In genomic region chr17:75778861-75779249, GRCh38 we compare ENCODE assay signal across 8 cellular contexts. TPM values are rescaled to one million over a fixed set of nuclear protein-coding genes. Genes with fewer than 3 reads are reported as not detected.
DNase-seq lines count a peak whose midpoint lies in the region; TF ChIP-seq lines count a peak whose summit lies in the region.

No MANE protein-coding gene starts in this region.

- WGBS in liver: under 1% methylated on average over 38 of the region's 38 CpGs
- 0% methylated on average over 9 of the region's 38 CpGs for WGBS in suprapubic skin

- TF ChIP-seq POLR2A in breast epithelium (IDR thresholded peaks at IDR 0.05): peak; percentile 9
- TF ChIP-seq POLR2A in suprapubic skin (IDR thresholded peaks at IDR 0.05): no peak

- DNase-seq in NCI-H748 (lab: John Stamatoyannopoulos, UW; ENCODE audit: unreplicated experiment): peak; percentile 68
- DNase-seq in NCI-H748 treated with DMSO at 0.1 percent for 48 hours (lab: John Stamatoyannopoulos, UW): no peak
- DNase-seq in HFFc6: no peak
- DNase-seq in NCI-H82 treated with DMSO at 0.1 percent for 48 hours (lab: John Stamatoyannopoulos, UW; ENCODE audit: unreplicated experiment): peak; percentile 56
- DNase-seq in breast epithelium (ENCODE audit: low spot score in 2 of 2): peak in 1 of 2 donors; percentile 42
- peak in 1 of 2 donors; percentile 81 for DNase-seq in suprapubic skin (ENCODE audit: low spot score in 2 of 2)
- no peak for DNase-seq in DMS 273 treated with DMSO at 0.1 percent for 48 hours (lab: John Stamatoyannopoulos, UW)

- peaks cover 32% of the 10 kb centered on the region for H3K36me3 Mint-ChIP-seq in HFFc6 (ENCODE audit: low read depth)

- peak overlapping the region; percentile 94 to 98 for H3K27ac ChIP-seq in breast epithelium
- peak overlapping the region; percentile 92 to 98 for H3K27ac ChIP-seq in liver (ENCODE audit: low read depth in 1 of 2, low read length in 2 of 2)
- peak overlapping the region; percentile 97 for H3K27ac ChIP-seq in suprapubic skin

- H3K36me3 ChIP-seq in breast epithelium (no peaks in the 10 kb centered on the region), liver (ENCODE audit: control insufficient read depth in 4 of 4, insufficient read depth in 3 of 4, low read depth in 1 of 4, low read length in 3 of 4) (peaks cover 0 to 13% (median 8%) of the 10 kb centered on the region in 4 donors), suprapubic skin (peaks cover 35% of the 10 kb centered on the region)

- intact Hi-C loops in breast epithelium (cut with DNase I; ENCODE audit: low total_unique reads): no loop called here

- peaks cover 0 to 27% of the 10 kb centered on the region in 2 donors for H3K4me1 ChIP-seq in breast epithelium
- H3K4me1 ChIP-seq in liver (ENCODE audit: control insufficient read depth in 4 of 4, insufficient read depth in 4 of 4, low read length in 3 of 4): peaks cover 3 to 36% (median 22%) of the 10 kb centered on the region in 4 donors
- peaks cover 55% of the 10 kb centered on the region for H3K4me1 ChIP-seq in suprapubic skin

- H3K4me3 ChIP-seq in breast epithelium (peak overlapping the region; percentile 74 to 96 (median 91)), liver (ENCODE audit: low read depth in 1 of 3, low read length in 3 of 3) (peak overlapping the region; percentile 82 to 98 (median 96)), suprapubic skin (peak overlapping the region; percentile 90)

- H3K9ac ChIP-seq in liver (ENCODE audit: low read depth in 1 of 2, low read length in 2 of 2): peak overlapping the region; percentile 89 to 97

- H3K4me1 Mint-ChIP-seq in HFFc6 (ENCODE audit: low read depth): peaks cover 42% of the 10 kb centered on the region

- peak overlapping the region; percentile 96 for H3K4me3 Mint-ChIP-seq in HFFc6

- H3K9me3 ChIP-seq in breast epithelium: no peaks in the 10 kb centered on the region
- H3K9me3 ChIP-seq in liver (ENCODE audit: control insufficient read depth in 4 of 4, low read length in 3 of 4): no peaks in the 10 kb centered on the region
- H3K9me3 ChIP-seq in suprapubic skin: no peaks in the 10 kb centered on the region

- TF ChIP-seq EP300 in suprapubic skin (IDR thresholded peaks at IDR 0.05): no peak

- H3K27me3 Mint-ChIP-seq in HFFc6 (ENCODE audit: insufficient read depth): peaks cover 45% of the 10 kb centered on the region

- peaks cover 14% of the 10 kb centered on the region for H3K9me3 Mint-ChIP-seq in HFFc6

- H3K27me3 ChIP-seq in breast epithelium (no peaks in the 10 kb centered on the region), liver (ENCODE audit: control insufficient read depth in 4 of 4, insufficient read depth in 4 of 4, low read length in 3 of 4) (no peaks in the 10 kb centered on the region), suprapubic skin (no peaks in the 10 kb centered on the region)

- peak; percentile 84 for TF ChIP-seq CTCF in HFFc6 (IDR thresholded peaks at IDR 0.05)
- peak; percentile 23 to 71 (median 47) for TF ChIP-seq CTCF in breast epithelium (IDR thresholded peaks at IDR 0.05)
- TF ChIP-seq CTCF in liver (IDR thresholded peaks at IDR 0.05; ENCODE audit: low read depth, low read length, missing input control): peak; percentile 59
- TF ChIP-seq CTCF in suprapubic skin (IDR thresholded peaks at IDR 0.05): peak; percentile 39 to 43

- peak in 1 of 2 donors; percentile 24 for TF ChIP-seq RAD21 in liver (IDR thresholded peaks at IDR 0.05)

- H3K27ac Mint-ChIP-seq in HFFc6: peak overlapping the region; percentile 97

TF ChIP-seq in liver, 16 proteins besides CTCF, POLR2A, EP300 and RAD21:
- no peak for TF ChIP-seq HNF4A (conservative IDR thresholded peaks at IDR 0.05)
- peak in 1 of 2 donors; percentile 13 for TF ChIP-seq RXRA (IDR thresholded peaks at IDR 0.05)
- TF ChIP-seq FOXA2 (IDR thresholded peaks at IDR 0.05): no peak
- TF ChIP-seq EGR1 (IDR thresholded peaks at IDR 0.05; ENCODE audit: low read depth in 2 of 2): no peak
- TF ChIP-seq SP1 (IDR thresholded peaks at IDR 0.05): no peak
- no peak for TF ChIP-seq FOXA1 (IDR thresholded peaks at IDR 0.05)
- no peak for TF ChIP-seq NR2F2 (IDR thresholded peaks at IDR 0.05)
- peak; percentile 20 for TF ChIP-seq YY1 (IDR thresholded peaks at IDR 0.05)

RNA-seq across cellular contexts. Expression of gene UNK, which starts 5.8 kb away (rescaled TPM):
- 10 to 100 TPM; 12.7 to 18.6 (median 16.2) TPM for total RNA-seq in HFFc6 (2021; fragmentation: NEBNext Ultra II Directional; extraction: Animal tissue kit (Norgen Biotek cat#: 25700))
- total RNA-seq in breast epithelium: 10 to 100 TPM; 18.7 to 43.3 (median 28.5) TPM
- total RNA-seq in liver: 10 to 100 TPM; 11.5 to 16.4 TPM
- polyA plus RNA-seq in liver: 1 to 10 TPM; 4.0 to 6.4 TPM
- 10 to 100 TPM; 27.8 to 68.2 (median 31.9) TPM for total RNA-seq in suprapubic skin

RNA-seq across cellular contexts. Expression of gene GALK1, which starts 13.9 kb away (rescaled TPM):
- total RNA-seq in HFFc6 (2021; fragmentation: NEBNext Ultra II Directional; extraction: Animal tissue kit (Norgen Biotek cat#: 25700)): 10 to 100 TPM; 33.8 to 43.2 (median 37.7) TPM
- total RNA-seq in breast epithelium: 10 to 100 TPM; 21.9 to 32.1 (median 24.9) TPM
- total RNA-seq in liver: 100 to 1,000 TPM in 1 of 2 donors, 10 to 100 TPM in 1; 80.3 to 111 TPM
- polyA plus RNA-seq in liver: 100 to 1,000 TPM in 1 of 2 donors, 10 to 100 TPM in 1; 59.0 to 230 TPM
- total RNA-seq in suprapubic skin: 10 to 100 TPM; 15.2 to 34.9 (median 22.9) TPM

RNA-seq across cellular contexts. Expression of gene ITGB4, which starts 57.6 kb away (rescaled TPM):
- 1 to 10 TPM in 1 of 6 experiments, under 1 TPM in 4, not detected in 1; 0.28 to 1.0 (median 0.76) TPM for total RNA-seq in HFFc6 (2021; fragmentation: NEBNext Ultra II Directional; extraction: Animal tissue kit (Norgen Biotek cat#: 25700))
- total RNA-seq in breast epithelium (100 to 1,000 TPM in 1 of 3 donors, 10 to 100 TPM in 1, 1 to 10 TPM in 1; 9.8 to 125 (median 67.2) TPM), liver (1 to 10 TPM in 1 of 2 donors, under 1 TPM in 1; 0.42 to 1.2 TPM), suprapubic skin (100 to 1,000 TPM; 382 to 583 (median 474) TPM)
- polyA plus RNA-seq in liver: 1 to 10 TPM; 1.3 to 1.4 TPM

Comparison
In these comparisons a context has a peak if more than half of its experiments do, and no peak if none do; other contexts are left out.
1. DNase-seq: peak in NCI-H748 (single experiment) and NCI-H82 treated with DMSO at 0.1 percent for 48 hours (single experiment); none in NCI-H748 treated with DMSO at 0.1 percent for 48 hours (single experiment), HFFc6 (single experiment) and DMS 273 treated with DMSO at 0.1 percent for 48 hours (single experiment).
2. RNA of gene ITGB4, which starts 57.6 kb away (total RNA-seq): 382 to 583 TPM in suprapubic skin and 9.8 to 125 TPM in breast epithelium; 0.42 to 1.2 TPM in liver and 0.28 to 1.0 TPM in HFFc6; every median in the first group is over 4 times any median in the second.
3. Peak in every context shown above with its lines, with median percentiles within 50 percentile points of each other: CTCF ChIP-seq, H3K27ac ChIP-seq and H3K4me3 ChIP-seq.